8 cellular contexts compared by ENCODE assay signal in genomic region chr9:127244609-127245601, GRCh38. TPM values are rescaled to one million over a fixed set of nuclear protein-coding genes. Genes with fewer than 3 reads are reported as not detected.
A peak's percentile ranks its signal among the peaks of the same experiment; 100 is the strongest.
DNase-seq lines count a peak whose midpoint lies in the region; ATAC-seq and TF ChIP-seq lines count a peak whose summit lies in the region.

No MANE protein-coding gene starts in this region.

- no peaks in the 10 kb centered on the region for H3K36me3 ChIP-seq in Loucy (ENCODE audit: insufficient read depth, low read length)

- peak overlapping the region; percentile 79 for H3K4me3 Mint-ChIP-seq in activated T-helper 2 cell treated with anti-CD3 and anti-CD28 coated beads, Interferon-gamma antibody, Interleukin-2, Interleukin-4, amounts not matched to agents 10 μg/mL and 5 μg/mL and 100 μg/mL, durations not matched to agents 14 hours and 24 hours and 36 hours (ENCODE audit: low read depth)
- peak overlapping the region; percentile 87 for H3K4me3 Mint-ChIP-seq in natural killer cell
- H3K4me3 Mint-ChIP-seq in stimulated activated naive B cell treated with anti-CD40 and anti-IgM and Interleukin-4, amounts not matched to agents 10 μg/mL and 1 μg/mL and 100 μg/mL, for 72 hours: peak overlapping the region; percentile 92 to 96

- H3K36me3 Mint-ChIP-seq in activated T-helper 2 cell treated with anti-CD3 and anti-CD28 coated beads, Interferon-gamma antibody, Interleukin-2, Interleukin-4, amounts not matched to agents 10 μg/mL and 5 μg/mL and 100 μg/mL, durations not matched to agents 14 hours and 24 hours and 36 hours (ENCODE audit: low read depth): no peaks in the 10 kb centered on the region
- H3K36me3 Mint-ChIP-seq in natural killer cell: no peaks in the 10 kb centered on the region
- H3K36me3 Mint-ChIP-seq in stimulated activated naive B cell treated with anti-CD40 and anti-IgM and Interleukin-4, amounts not matched to agents 10 μg/mL and 1 μg/mL and 100 μg/mL, for 72 hours: no peaks in the 10 kb centered on the region

- intact Hi-C loops in activated T-helper 2 cell treated with anti-CD3 and anti-CD28 coated beads, Interferon-gamma antibody, Interleukin-2, Interleukin-4, amounts not matched to agents 10 μg/mL and 5 μg/mL and 100 μg/mL, durations not matched to agents 14 hours and 24 hours and 36 hours (cut with micrococcal nuclease): loop anchor here (1.0 kb wide), 1 partner anchor 21 kb away; no protein-coding TSS in a partner anchor
- intact Hi-C loops in natural killer cell (cut with micrococcal nuclease): loop anchor here (1.0 kb wide), 1 partner anchor 21 kb away; no protein-coding TSS in a partner anchor

- H3K9ac ChIP-seq in Loucy (ENCODE audit: low read depth, low read length, poor library complexity, severe bottlenecking): no peak overlapping the region

- ATAC-seq in natural killer cell: peak; percentile 100
- ATAC-seq in stimulated activated naive B cell treated with anti-CD40 and anti-IgM and Interleukin-4, amounts not matched to agents 10 μg/mL and 1 μg/mL and 100 μg/mL, for 72 hours (replicated peaks): peak; percentile 100

- POLR2A ChIA-PET in RWPE1 (lab: Yijun Ruan, JAX; ENCODE audit: low non-redundant PET): interaction anchor here (0.6 to 0.8 kb wide), 3 partner anchors 15 to 540 kb away, joined by 3 to 4 read pairs (median 4); no protein-coding TSS in a partner anchor

- no peaks in the 10 kb centered on the region for H3K79me2 ChIP-seq in Loucy (ENCODE audit: insufficient read depth, low read length)

- H3K4me1 ChIP-seq in Loucy (ENCODE audit: insufficient read depth, low read length, poor library complexity, severe bottlenecking): no peaks in the 10 kb centered on the region

- H3K9me3 Mint-ChIP-seq in activated T-helper 2 cell treated with anti-CD3 and anti-CD28 coated beads, Interferon-gamma antibody, Interleukin-2, Interleukin-4, amounts not matched to agents 10 μg/mL and 5 μg/mL and 100 μg/mL, durations not matched to agents 14 hours and 24 hours and 36 hours: no peaks in the 10 kb centered on the region
- no peaks in the 10 kb centered on the region for H3K9me3 Mint-ChIP-seq in natural killer cell
- H3K9me3 Mint-ChIP-seq in stimulated activated naive B cell treated with anti-CD40 and anti-IgM and Interleukin-4, amounts not matched to agents 10 μg/mL and 1 μg/mL and 100 μg/mL, for 72 hours: peaks cover 0 to 1% of the 10 kb centered on the region in 2 donors

- H3K27me3 ChIP-seq in Loucy (ENCODE audit: insufficient read depth, low read length, poor library complexity, severe bottlenecking): no peaks in the 10 kb centered on the region

- H3K27me3 Mint-ChIP-seq in activated T-helper 2 cell treated with anti-CD3 and anti-CD28 coated beads, Interferon-gamma antibody, Interleukin-2, Interleukin-4, amounts not matched to agents 10 μg/mL and 5 μg/mL and 100 μg/mL, durations not matched to agents 14 hours and 24 hours and 36 hours (ENCODE audit: low read depth): peaks cover 7% of the 10 kb centered on the region
- H3K27me3 Mint-ChIP-seq in natural killer cell (ENCODE audit: low read depth in 2 of 2): peaks cover 3 to 4% of the 10 kb centered on the region in 2 donors
- peaks cover 0 to 6% of the 10 kb centered on the region in 2 donors for H3K27me3 Mint-ChIP-seq in stimulated activated naive B cell treated with anti-CD40 and anti-IgM and Interleukin-4, amounts not matched to agents 10 μg/mL and 1 μg/mL and 100 μg/mL, for 72 hours

- no peaks in the 10 kb centered on the region for H3K9me3 ChIP-seq in Loucy (ENCODE audit: insufficient read depth, low read depth, low read length)

- TF ChIP-seq CTCF in Loucy (conservative IDR thresholded peaks at IDR 0.05; ENCODE audit: low read length): no peak
- no peak for TF ChIP-seq CTCF in RWPE1 (conservative IDR thresholded peaks at IDR 0.05; ENCODE audit: low read depth)
- TF ChIP-seq CTCF in natural killer cell (IDR thresholded peaks at IDR 0.05): no peak

- CTCF ChIA-PET in RWPE1 (lab: Yijun Ruan, JAX): interaction anchor here (0.5 to 0.9 kb wide), 2 partner anchors 15 to 394 kb away, joined by 3 read pairs; no protein-coding TSS in a partner anchor

- peaks cover 5% of the 10 kb centered on the region for H3K4me1 Mint-ChIP-seq in activated T-helper 2 cell treated with anti-CD3 and anti-CD28 coated beads, Interferon-gamma antibody, Interleukin-2, Interleukin-4, amounts not matched to agents 10 μg/mL and 5 μg/mL and 100 μg/mL, durations not matched to agents 14 hours and 24 hours and 36 hours (ENCODE audit: low read depth)
- peaks cover 5 to 8% of the 10 kb centered on the region in 2 donors for H3K4me1 Mint-ChIP-seq in natural killer cell
- peaks cover 10 to 17% of the 10 kb centered on the region in 2 donors for H3K4me1 Mint-ChIP-seq in stimulated activated naive B cell treated with anti-CD40 and anti-IgM and Interleukin-4, amounts not matched to agents 10 μg/mL and 1 μg/mL and 100 μg/mL, for 72 hours

- no peaks in the 10 kb centered on the region for H3K9me2 ChIP-seq in Loucy (replicated peaks; ENCODE audit: low read depth, low read length)

- H4K20me1 ChIP-seq in Loucy (ENCODE audit: insufficient read depth, low read length, poor library complexity, severe bottlenecking): no peaks in the 10 kb centered on the region

- no peaks in the 10 kb centered on the region for H3F3A ChIP-seq in Loucy (ENCODE audit: low read depth)

- peak overlapping the region; percentile 25 for H3K27ac Mint-ChIP-seq in activated T-helper 2 cell treated with anti-CD3 and anti-CD28 coated beads, Interferon-gamma antibody, Interleukin-2, Interleukin-4, amounts not matched to agents 10 μg/mL and 5 μg/mL and 100 μg/mL, durations not matched to agents 14 hours and 24 hours and 36 hours
- H3K27ac Mint-ChIP-seq in natural killer cell: peak overlapping the region; percentile 22 to 78
- peak overlapping the region; percentile 96 for H3K27ac Mint-ChIP-seq in stimulated activated naive B cell treated with anti-CD40 and anti-IgM and Interleukin-4, amounts not matched to agents 10 μg/mL and 1 μg/mL and 100 μg/mL, for 72 hours

- peak; percentile 96 for DNase-seq in EL
- peak; percentile 71 for DNase-seq in GOT3 (lab: John Stamatoyannopoulos, UW)
- DNase-seq in RWPE1 (ENCODE audit: low spot score): peak; percentile 100
- DNase-seq in activated T-helper 2 cell treated with anti-CD3 and anti-CD28 coated beads, Interferon-gamma antibody, Interleukin-2, Interleukin-4, amounts not matched to agents 10 μg/mL and 5 μg/mL and 100 μg/mL, durations not matched to agents 14 hours and 24 hours and 36 hours (ENCODE audit: low spot score): peak; percentile 92
- DNase-seq in fibroblast of peridontal ligament (ENCODE audit: extremely low read depth): peak; percentile 89
- DNase-seq in natural killer cell: peak; percentile 92
- DNase-seq in stimulated activated naive B cell treated with anti-CD40 and anti-IgM and Interleukin-4, amounts not matched to agents 10 μg/mL and 1 μg/mL and 100 μg/mL, for 72 hours: peak; percentile 94

- H3K27ac ChIP-seq in RWPE1: peak overlapping the region; percentile 60

- peak overlapping the region; percentile 65 for H3K4me3 ChIP-seq in Loucy (ENCODE audit: low read length, poor library complexity, severe bottlenecking)

- peak overlapping the region; percentile 57 for H3K4me2 ChIP-seq in Loucy (ENCODE audit: low read depth, low read length, poor library complexity, severe bottlenecking)

- peak overlapping the region; percentile 87 for H2AFZ ChIP-seq in Loucy (ENCODE audit: low read length)

RNA-seq across cellular contexts. Expression of gene GARNL3, which starts 19.7 kb away (rescaled TPM):
- total RNA-seq in activated T-helper 2 cell treated with anti-CD3 and anti-CD28 coated beads, Interferon-gamma antibody, Interleukin-2, Interleukin-4, amounts not matched to agents 10 μg/mL and 5 μg/mL and 100 μg/mL, durations not matched to agents 14 hours and 24 hours and 36 hours: 1.9 and 2.9 TPM in 2 replicates
- 1 to 10 TPM; 3.8 to 6.0 (median 6.0) TPM for total RNA-seq in natural killer cell

Comparison
In these comparisons a context has a peak if more than half of its experiments do, and no peak if none do; other contexts are left out.
1. Peak in every context shown above with its lines: DNase-seq, ATAC-seq, H3K4me3 ChIP-seq and H3K27ac ChIP-seq.
2. H3K27ac Mint-ChIP-seq: peak in every context shown above with its lines; median percentile 96 in stimulated activated naive B cell treated with anti-CD40 and anti-IgM and Interleukin-4, amounts not matched to agents 10 μg/mL and 1 μg/mL and 100 μg/mL, for 72 hours; 50 in natural killer cell; 25 in activated T-helper 2 cell treated with anti-CD3 and anti-CD28 coated beads, Interferon-gamma antibody, Interleukin-2, Interleukin-4, amounts not matched to agents 10 μg/mL and 5 μg/mL and 100 μg/mL, durations not matched to agents 14 hours and 24 hours and 36 hours.